In genomic region chr2:85410584-85411404, GRCh38 we compare ENCODE assay signal across 9 cellular contexts. TPM values are rescaled to one million over a fixed set of nuclear protein-coding genes. Genes with fewer than 3 reads are reported as not detected.
A peak's percentile ranks its signal among the peaks of the same experiment; 100 is the strongest.
DNase-seq lines count a peak whose midpoint lies in the region; ATAC-seq, FAIRE-seq and TF ChIP-seq lines count a peak whose summit lies in the region.
"Had no signal": no experiment of that assay in that cellular context is flagged by ENCODE, and none has a peak within 500 bp of the region (broad histone marks: within the 10 kb centered on the region; RNA-seq: fewer than 3 reads in every experiment).

No MANE protein-coding gene starts in this region.

- H3K4me3 Mint-ChIP-seq in activated CD8-positive, alpha-beta T cell treated with anti-CD3 and anti-CD28 coated beads, Interleukin-2, amount 10 ng/mL, durations not matched to agents 7 days and 5 days: peak overlapping the region; percentile 86
- peak overlapping the region; percentile 87 for H3K4me3 Mint-ChIP-seq in memory B cell

- no peak overlapping the region for H3K27ac ChIP-seq in HepG2 (ENCODE audit: extremely low read length, insufficient read depth, low read length)
- H3K27ac ChIP-seq in right lobe of liver: peak overlapping the region in 1 of 3 donors; percentile 16
- H3K27ac ChIP-seq in smooth muscle cell (ENCODE audit: low read depth): no peak overlapping the region

- no peaks in the 10 kb centered on the region for H3K9me3 Mint-ChIP-seq in activated CD8-positive, alpha-beta T cell treated with anti-CD3 and anti-CD28 coated beads, Interleukin-2, amount 10 ng/mL, durations not matched to agents 7 days and 5 days (ENCODE audit: insufficient read depth)
- H3K9me3 Mint-ChIP-seq in memory B cell: no peaks in the 10 kb centered on the region

- DNase-seq in HepG2 (ENCODE audit: low spot score): peak; percentile 28
- no peak for DNase-seq in right lobe of liver
- DNase-seq in activated CD8-positive, alpha-beta T cell treated with anti-CD3 and anti-CD28 coated beads, Interleukin-2, amount 10 ng/mL, durations not matched to agents 7 days and 5 days: no peak
- no peak for DNase-seq in memory B cell (ENCODE audit: low spot score in 2 of 2)
- no peak for DNase-seq in NCI-H2107 (lab: John Stamatoyannopoulos, UW)
- no peak for DNase-seq in effector CD4-positive, alpha-beta T cell
- DNase-seq in smooth muscle cell (lab: John Stamatoyannopoulos, UW; ENCODE audit: unreplicated experiment): no peak

- H2AFZ ChIP-seq in HepG2 (ENCODE audit: low read length) (no peak overlapping the region), smooth muscle cell (ENCODE audit: low read depth) (no peak overlapping the region)

- H3K4me3 ChIP-seq in HepG2 (replicated peaks in 1 of 3; ENCODE audit: insufficient read depth in 1 of 3, low read depth in 2 of 3, low read length in 3 of 3): peak overlapping the region in 1 of 3 experiments; percentile 17; a peak in 1 of 6 replicates
- no peak overlapping the region for H3K4me3 ChIP-seq in right lobe of liver
- H3K4me3 ChIP-seq in smooth muscle cell: no peak overlapping the region

- in situ Hi-C loops in HepG2 (cut with HindIII; ENCODE audit: extremely low pct_ligation_motif_present, low pct_unique_long_range_greater_than_20kb): no loop called here

- H3F3A ChIP-seq in smooth muscle cell (ENCODE audit: low read depth): peaks cover 4% of the 10 kb centered on the region

- intact Hi-C loops in HepG2 (cut with micrococcal nuclease; ENCODE audit: unreplicated experiment) (no loop called here), right lobe of liver (cut with DNase I) (no loop called here)

- peak overlapping the region; percentile 40 for H3K4me2 ChIP-seq in HepG2 (ENCODE audit: low read depth, low read length)
- H3K4me2 ChIP-seq in smooth muscle cell: no peak overlapping the region

- H3K4me1 Mint-ChIP-seq in activated CD8-positive, alpha-beta T cell treated with anti-CD3 and anti-CD28 coated beads, Interleukin-2, amount 10 ng/mL, durations not matched to agents 7 days and 5 days (ENCODE audit: low read depth): peaks cover 80% of the 10 kb centered on the region
- H3K4me1 Mint-ChIP-seq in memory B cell: peaks cover 35% of the 10 kb centered on the region

- H3K9me3 ChIP-seq in HepG2 (ENCODE audit: low read length) (no peaks in the 10 kb centered on the region), right lobe of liver (no peaks in the 10 kb centered on the region), smooth muscle cell (replicated peaks; ENCODE audit: low read depth) (no peaks in the 10 kb centered on the region)

- POLR2A ChIA-PET in HepG2 (lab: Yijun Ruan, JAX): interaction anchor here (0.7 to 1.5 kb wide), 4 partner anchors 8 to 184 kb away, joined by 3 to 4 read pairs (median 3); partner anchors contain the start of gene RNF181
- POLR2A ChIA-PET in activated CD8-positive, alpha-beta T cell treated with anti-CD3 and anti-CD28 coated beads, Interleukin-2, amount 10 ng/mL, durations not matched to agents 7 days and 5 days (lab: Charles Lee): interaction anchor here (0.7 to 5.0 kb wide), 4 partner anchors 9 to 184 kb away, joined by 3 to 19 read pairs (median 3); partner anchors contain the start of gene MAT2A

- no peaks in the 10 kb centered on the region for H3K36me3 ChIP-seq in HepG2 (replicated peaks in 1 of 2; ENCODE audit: control insufficient read depth in 1 of 2, insufficient read depth in 2 of 2, low read length in 2 of 2)
- H3K36me3 ChIP-seq in right lobe of liver: no peaks in the 10 kb centered on the region
- no peaks in the 10 kb centered on the region for H3K36me3 ChIP-seq in smooth muscle cell (ENCODE audit: low read depth)

- TF ChIP-seq POLR2A in HepG2 (IDR thresholded peaks at IDR 0.05; ENCODE audit: insufficient read depth in 1 of 2, low read depth in 2 of 2, low read length in 2 of 2) (no peak), right lobe of liver (IDR thresholded peaks at IDR 0.05) (no peak)

- H3K27me3 Mint-ChIP-seq in activated CD8-positive, alpha-beta T cell treated with anti-CD3 and anti-CD28 coated beads, Interleukin-2, amount 10 ng/mL, durations not matched to agents 7 days and 5 days (ENCODE audit: low read depth): peaks cover 3% of the 10 kb centered on the region
- no peaks in the 10 kb centered on the region for H3K27me3 Mint-ChIP-seq in memory B cell

- no peak for TF ChIP-seq EP300 in HepG2 (IDR thresholded peaks at IDR 0.05; ENCODE audit: low read depth in 2 of 2, low read length in 2 of 2)
- TF ChIP-seq EP300 in HepG2 (CRISPR knock-in tag; IDR thresholded peaks at IDR 0.05; ENCODE audit: borderline replicate concordance): no peak

- no peak for FAIRE-seq in HepG2 (lab: Jason Lieb, UNC)

- H3K27me3 ChIP-seq in HepG2 (ENCODE audit: control insufficient read depth in 1 of 2, insufficient read depth in 2 of 2, low read length in 2 of 2) (no peaks in the 10 kb centered on the region), right lobe of liver (no peaks in the 10 kb centered on the region), smooth muscle cell (ENCODE audit: low read depth) (no peaks in the 10 kb centered on the region)

- peaks cover 10% of the 10 kb centered on the region for H3K36me3 Mint-ChIP-seq in activated CD8-positive, alpha-beta T cell treated with anti-CD3 and anti-CD28 coated beads, Interleukin-2, amount 10 ng/mL, durations not matched to agents 7 days and 5 days (ENCODE audit: low read depth)
- peaks cover 2% of the 10 kb centered on the region for H3K36me3 Mint-ChIP-seq in memory B cell

- WGBS in HepG2 (ENCODE audit: low lambda C conversion rate): 42% methylated on average over 12 of the region's 13 CpGs
- 91% methylated on average over 7 of the region's 13 CpGs for WGBS in right lobe of liver (ENCODE audit: insufficient coverage, low coverage, low lambda C conversion rate, missing lambda C conversion rate)
- WGBS in smooth muscle cell (ENCODE audit: low lambda C conversion rate): 82% methylated on average over 13 of the region's 13 CpGs

- no peaks in the 10 kb centered on the region for H3K79me2 ChIP-seq in HepG2 (ENCODE audit: insufficient read depth, low read length)
- peaks cover 5% of the 10 kb centered on the region for H3K79me2 ChIP-seq in smooth muscle cell (ENCODE audit: low read depth)

- TF ChIP-seq RAD21 in HepG2 (CRISPR knock-in tag; IDR thresholded peaks at IDR 0.05): no peak

- ATAC-seq in HepG2 (peak; percentile 14), right lobe of liver (no peak), memory B cell (ENCODE audit: low read depth) (no peak), GM21423 (IDR thresholded peaks at IDR 0.05; ENCODE audit: unreplicated experiment) (no peak)
- ATAC-seq in activated CD8-positive, alpha-beta T cell treated with anti-CD3 and anti-CD28 coated beads, Interleukin-2, amount 10 ng/mL, durations not matched to agents 7 days and 5 days: no peak

- no peaks in the 10 kb centered on the region for H4K20me1 ChIP-seq in HepG2 (ENCODE audit: insufficient read depth, low read length)
- H4K20me1 ChIP-seq in smooth muscle cell (ENCODE audit: low read depth): no peaks in the 10 kb centered on the region

- no TSS peak for BruUV-seq in HepG2 (replicated peaks; lab: Mats Ljungman, UMichigan)

- H3K4me1 ChIP-seq in HepG2 (ENCODE audit: insufficient read depth, low read length) (peaks cover 73% of the 10 kb centered on the region), right lobe of liver (peaks cover 0 to 19% (median 0%) of the 10 kb centered on the region in 4 donors), smooth muscle cell (ENCODE audit: low read depth) (peaks cover 4% of the 10 kb centered on the region)

- H3K27ac Mint-ChIP-seq in activated CD8-positive, alpha-beta T cell treated with anti-CD3 and anti-CD28 coated beads, Interleukin-2, amount 10 ng/mL, durations not matched to agents 7 days and 5 days: peak overlapping the region; percentile 88
- H3K27ac Mint-ChIP-seq in memory B cell: peak overlapping the region; percentile 86

- TF ChIP-seq CTCF in HepG2 (CRISPR knock-in tag; IDR thresholded peaks at IDR 0.05): no peak
- no peak for TF ChIP-seq CTCF in right lobe of liver (IDR thresholded peaks at IDR 0.05)
- no peak for TF ChIP-seq CTCF in smooth muscle cell (IDR thresholded peaks at IDR 0.05; ENCODE audit: borderline replicate concordance, insufficient read depth, poor library complexity, severe bottlenecking)

- CTCF ChIA-PET in HepG2 (lab: Yijun Ruan, JAX; ENCODE audit: low intra/inter-chr PET ratio, low total read pairs): no interaction called here
- CTCF ChIA-PET in activated CD8-positive, alpha-beta T cell treated with anti-CD3 and anti-CD28 coated beads, Interleukin-2, amount 10 ng/mL, durations not matched to agents 7 days and 5 days (lab: Charles Lee): no interaction called here

- H3K9ac ChIP-seq in HepG2 (ENCODE audit: insufficient read depth, low read depth, low read length) (no peak overlapping the region), smooth muscle cell (ENCODE audit: low read depth) (no peak overlapping the region)

RNA-seq across cellular contexts. Expression of gene CAPG, which starts 0.6 kb away (rescaled TPM):
- total RNA-seq in HepG2 (2016; rRNA removed; fragmentation: Illumina TruSeq; extraction: Trizol) (18.2 and 26.5 TPM in 2 replicates), right lobe of liver (10 to 100 TPM in 3 of 6 experiments, 1 to 10 TPM in 3; 3.3 to 17.4 (median 9.9) TPM), smooth muscle cell (50.1 and 51.6 TPM in 2 replicates)
- 3.5 and 5.7 TPM in 2 replicates for total RNA-seq in HepG2 (2016; cell fraction: cytosol; rRNA removed; fragmentation: Illumina TruSeq; extraction: Trizol; ENCODE audit: low read depth)
- 22.4 and 25.2 TPM in 2 replicates for total RNA-seq in HepG2 (2016; cell fraction: insoluble cytoplasmic fraction; rRNA removed; fragmentation: Illumina TruSeq; extraction: Trizol)
- 7.7 TPM in 2 replicates for total RNA-seq in HepG2 (2016; cell fraction: membrane; rRNA removed; fragmentation: Illumina TruSeq; extraction: Trizol)
- total RNA-seq in HepG2 (2016; cell fraction: nucleus; rRNA removed; fragmentation: Illumina TruSeq; extraction: Trizol): 6.2 and 8.8 TPM in 2 replicates
- polyA plus RNA-seq in HepG2 (2011; rRNA removed) (10.6 and 12.7 TPM in 2 replicates), smooth muscle cell (96.2 and 183 TPM in 2 replicates)
- 7.9 and 13.0 TPM in 2 replicates for polyA plus RNA-seq in HepG2 (2011; cell fraction: cytosol; rRNA removed)
- polyA plus RNA-seq in HepG2 (2011; cell fraction: nucleus; rRNA removed): 6.3 and 7.4 TPM in 2 replicates
- polyA plus RNA-seq in HepG2 (2012): 6.7 and 7.8 TPM in 2 replicates
- 2.9 and 4.2 TPM in 2 replicates for polyA plus RNA-seq in HepG2 (2016; cell fraction: cytosol; fragmentation: Illumina TruSeq; extraction: Trizol; ENCODE audit: low read depth)
- 18.1 and 22.6 TPM in 2 replicates for polyA plus RNA-seq in HepG2 (2016; cell fraction: insoluble cytoplasmic fraction; fragmentation: Illumina TruSeq; extraction: Trizol; ENCODE audit: low read depth)
- polyA plus RNA-seq in HepG2 (2016; cell fraction: membrane; fragmentation: Illumina TruSeq; extraction: Trizol; ENCODE audit: low read depth): 3.2 and 4.7 TPM in 2 replicates
- polyA plus RNA-seq in HepG2 (2016; cell fraction: nucleus; fragmentation: Illumina TruSeq; extraction: Trizol; ENCODE audit: insufficient read depth, low read depth): 11.5 and 13.0 TPM in 2 replicates
- 9.5 and 243 TPM in 2 replicates for polyA minus RNA-seq in HepG2 (2011; rRNA and poly(A)+ RNA removed; ENCODE audit: low replicate concordance)
- 5.7 and 10.2 TPM in 2 replicates for polyA minus RNA-seq in HepG2 (2011; cell fraction: cytosol; rRNA and poly(A)+ RNA removed)
- 3.7 and 5.7 TPM in 2 replicates for polyA minus RNA-seq in HepG2 (2011; cell fraction: nucleus; rRNA and poly(A)+ RNA removed)
- total RNA-seq in activated CD8-positive, alpha-beta T cell treated with anti-CD3 and anti-CD28 coated beads, Interleukin-2, amount 10 ng/mL, durations not matched to agents 7 days and 5 days: 100 to 1,000 TPM; 282 to 288 TPM

RNA-seq across cellular contexts. Expression of gene SH2D6, which starts 7.7 kb away (rescaled TPM):
- total RNA-seq in HepG2 (2016; rRNA removed; fragmentation: Illumina TruSeq; extraction: Trizol) (0.11 and 0.29 TPM in 2 replicates), right lobe of liver (1 to 10 TPM in 3 of 6 experiments, under 1 TPM in 1, not detected in 2; 0.40 to 3.7 (median 2.3) TPM), smooth muscle cell (not detected in 2 replicates)
- 1.1 and 1.3 TPM in 2 replicates for total RNA-seq in HepG2 (2016; cell fraction: cytosol; rRNA removed; fragmentation: Illumina TruSeq; extraction: Trizol; ENCODE audit: low read depth)
- 0.41 TPM in 1 of 2 replicates, not detected in the other for total RNA-seq in HepG2 (2016; cell fraction: insoluble cytoplasmic fraction; rRNA removed; fragmentation: Illumina TruSeq; extraction: Trizol)
- 1.6 and 1.9 TPM in 2 replicates for total RNA-seq in HepG2 (2016; cell fraction: membrane; rRNA removed; fragmentation: Illumina TruSeq; extraction: Trizol)
- 0.93 and 1.0 TPM in 2 replicates for total RNA-seq in HepG2 (2016; cell fraction: nucleus; rRNA removed; fragmentation: Illumina TruSeq; extraction: Trizol)
- polyA plus RNA-seq in HepG2 (2011; rRNA removed) (0.18 and 0.26 TPM in 2 replicates), smooth muscle cell (not detected in 2 replicates)
- polyA plus RNA-seq in HepG2 (2011; cell fraction: cytosol; rRNA removed): 0.08 and 0.21 TPM in 2 replicates
- polyA plus RNA-seq in HepG2 (2011; cell fraction: nucleus; rRNA removed): 0.19 and 0.51 TPM in 2 replicates
- not detected in 2 replicates for polyA plus RNA-seq in HepG2 (2012)
- polyA plus RNA-seq in HepG2 (2016; cell fraction: cytosol; fragmentation: Illumina TruSeq; extraction: Trizol; ENCODE audit: low read depth): not detected in 2 replicates
- polyA plus RNA-seq in HepG2 (2016; cell fraction: insoluble cytoplasmic fraction; fragmentation: Illumina TruSeq; extraction: Trizol; ENCODE audit: low read depth): not detected in 2 replicates
- polyA plus RNA-seq in HepG2 (2016; cell fraction: membrane; fragmentation: Illumina TruSeq; extraction: Trizol; ENCODE audit: low read depth): 0.26 and 0.30 TPM in 2 replicates
- polyA plus RNA-seq in HepG2 (2016; cell fraction: nucleus; fragmentation: Illumina TruSeq; extraction: Trizol; ENCODE audit: insufficient read depth, low read depth): 1.2 TPM in 1 of 2 replicates, not detected in the other
- polyA minus RNA-seq in HepG2 (2011; rRNA and poly(A)+ RNA removed; ENCODE audit: low replicate concordance): 0.74 and 1.7 TPM in 2 replicates
- 0.69 and 1.3 TPM in 2 replicates for polyA minus RNA-seq in HepG2 (2011; cell fraction: cytosol; rRNA and poly(A)+ RNA removed)
- 0.77 and 1.6 TPM in 2 replicates for polyA minus RNA-seq in HepG2 (2011; cell fraction: nucleus; rRNA and poly(A)+ RNA removed)
- total RNA-seq in activated CD8-positive, alpha-beta T cell treated with anti-CD3 and anti-CD28 coated beads, Interleukin-2, amount 10 ng/mL, durations not matched to agents 7 days and 5 days: under 1 TPM; 0.61 to 0.73 TPM
- total RNA-seq: kidney epithelial cell had no signal

RNA-seq across cellular contexts. Expression of gene ELMOD3, which starts 56.2 kb away (rescaled TPM):
- total RNA-seq in HepG2 (2016; rRNA removed; fragmentation: Illumina TruSeq; extraction: Trizol) (10.3 and 13.3 TPM in 2 replicates), right lobe of liver (10 to 100 TPM in 3 of 6 experiments, 1 to 10 TPM in 3; 7.4 to 12.8 (median 9.5) TPM), smooth muscle cell (13.3 and 28.2 TPM in 2 replicates)
- 6.9 and 7.5 TPM in 2 replicates for total RNA-seq in HepG2 (2016; cell fraction: cytosol; rRNA removed; fragmentation: Illumina TruSeq; extraction: Trizol; ENCODE audit: low read depth)
- total RNA-seq in HepG2 (2016; cell fraction: insoluble cytoplasmic fraction; rRNA removed; fragmentation: Illumina TruSeq; extraction: Trizol): 10.3 and 15.0 TPM in 2 replicates
- total RNA-seq in HepG2 (2016; cell fraction: membrane; rRNA removed; fragmentation: Illumina TruSeq; extraction: Trizol): 8.8 and 9.5 TPM in 2 replicates
- total RNA-seq in HepG2 (2016; cell fraction: nucleus; rRNA removed; fragmentation: Illumina TruSeq; extraction: Trizol): 16.6 and 22.7 TPM in 2 replicates
- polyA plus RNA-seq in HepG2 (2011; rRNA removed) (19.5 and 21.4 TPM in 2 replicates), smooth muscle cell (15.2 and 16.4 TPM in 2 replicates)
- polyA plus RNA-seq in HepG2 (2011; cell fraction: cytosol; rRNA removed): 11.0 and 11.1 TPM in 2 replicates
- polyA plus RNA-seq in HepG2 (2011; cell fraction: nucleus; rRNA removed): 56.3 and 61.9 TPM in 2 replicates
- 9.6 and 10.3 TPM in 2 replicates for polyA plus RNA-seq in HepG2 (2012)
- 2.4 and 3.2 TPM in 2 replicates for polyA plus RNA-seq in HepG2 (2016; cell fraction: cytosol; fragmentation: Illumina TruSeq; extraction: Trizol; ENCODE audit: low read depth)
- 9.4 TPM in 2 replicates for polyA plus RNA-seq in HepG2 (2016; cell fraction: insoluble cytoplasmic fraction; fragmentation: Illumina TruSeq; extraction: Trizol; ENCODE audit: low read depth)
- 6.4 and 6.6 TPM in 2 replicates for polyA plus RNA-seq in HepG2 (2016; cell fraction: membrane; fragmentation: Illumina TruSeq; extraction: Trizol; ENCODE audit: low read depth)
- 34.9 and 37.5 TPM in 2 replicates for polyA plus RNA-seq in HepG2 (2016; cell fraction: nucleus; fragmentation: Illumina TruSeq; extraction: Trizol; ENCODE audit: insufficient read depth, low read depth)
- polyA minus RNA-seq in HepG2 (2011; rRNA and poly(A)+ RNA removed; ENCODE audit: low replicate concordance): 14.8 and 18.1 TPM in 2 replicates
- 3.2 and 4.1 TPM in 2 replicates for polyA minus RNA-seq in HepG2 (2011; cell fraction: cytosol; rRNA and poly(A)+ RNA removed)
- 19.1 and 24.5 TPM in 2 replicates for polyA minus RNA-seq in HepG2 (2011; cell fraction: nucleus; rRNA and poly(A)+ RNA removed)
- 10 to 100 TPM; 14.4 to 19.9 TPM for total RNA-seq in activated CD8-positive, alpha-beta T cell treated with anti-CD3 and anti-CD28 coated beads, Interleukin-2, amount 10 ng/mL, durations not matched to agents 7 days and 5 days

RNA-seq across cellular contexts. Expression of gene RETSAT, which starts 56.5 kb away (rescaled TPM):
- total RNA-seq in HepG2 (2016; rRNA removed; fragmentation: Illumina TruSeq; extraction: Trizol) (17.2 and 46.7 TPM in 2 replicates), right lobe of liver (100 to 1,000 TPM in 4 of 6 experiments, 10 to 100 TPM in 2; 70.3 to 112 (median 105) TPM), smooth muscle cell (24.1 and 29.9 TPM in 2 replicates)
- total RNA-seq in HepG2 (2016; cell fraction: cytosol; rRNA removed; fragmentation: Illumina TruSeq; extraction: Trizol; ENCODE audit: low read depth): 10.9 and 12.3 TPM in 2 replicates
- total RNA-seq in HepG2 (2016; cell fraction: insoluble cytoplasmic fraction; rRNA removed; fragmentation: Illumina TruSeq; extraction: Trizol): 18.1 and 44.6 TPM in 2 replicates
- total RNA-seq in HepG2 (2016; cell fraction: membrane; rRNA removed; fragmentation: Illumina TruSeq; extraction: Trizol): 15.7 and 17.3 TPM in 2 replicates
- 50.8 and 58.5 TPM in 2 replicates for total RNA-seq in HepG2 (2016; cell fraction: nucleus; rRNA removed; fragmentation: Illumina TruSeq; extraction: Trizol)
- polyA plus RNA-seq in HepG2 (2011; rRNA removed) (61.0 and 88.0 TPM in 2 replicates), smooth muscle cell (17.9 and 20.6 TPM in 2 replicates)
- polyA plus RNA-seq in HepG2 (2011; cell fraction: cytosol; rRNA removed): 45.6 and 61.3 TPM in 2 replicates
- 145 and 168 TPM in 2 replicates for polyA plus RNA-seq in HepG2 (2011; cell fraction: nucleus; rRNA removed)
- 76.9 and 78.5 TPM in 2 replicates for polyA plus RNA-seq in HepG2 (2012)
- 4.6 and 4.8 TPM in 2 replicates for polyA plus RNA-seq in HepG2 (2016; cell fraction: cytosol; fragmentation: Illumina TruSeq; extraction: Trizol; ENCODE audit: low read depth)
- polyA plus RNA-seq in HepG2 (2016; cell fraction: insoluble cytoplasmic fraction; fragmentation: Illumina TruSeq; extraction: Trizol; ENCODE audit: low read depth): 15.6 and 17.6 TPM in 2 replicates
- polyA plus RNA-seq in HepG2 (2016; cell fraction: membrane; fragmentation: Illumina TruSeq; extraction: Trizol; ENCODE audit: low read depth): 9.2 and 10.8 TPM in 2 replicates
- polyA plus RNA-seq in HepG2 (2016; cell fraction: nucleus; fragmentation: Illumina TruSeq; extraction: Trizol; ENCODE audit: insufficient read depth, low read depth): 96.7 and 99.7 TPM in 2 replicates
- 163 and 207 TPM in 2 replicates for polyA minus RNA-seq in HepG2 (2011; rRNA and poly(A)+ RNA removed; ENCODE audit: low replicate concordance)
- 39.9 and 52.7 TPM in 2 replicates for polyA minus RNA-seq in HepG2 (2011; cell fraction: cytosol; rRNA and poly(A)+ RNA removed)
- 60.9 and 82.7 TPM in 2 replicates for polyA minus RNA-seq in HepG2 (2011; cell fraction: nucleus; rRNA and poly(A)+ RNA removed)
- 10 to 100 TPM; 27.8 to 28.4 TPM for total RNA-seq in activated CD8-positive, alpha-beta T cell treated with anti-CD3 and anti-CD28 coated beads, Interleukin-2, amount 10 ng/mL, durations not matched to agents 7 days and 5 days
